In genomic region chr17:75626496-75627038, GRCh38 we compare ENCODE assay signal across 3 cellular contexts.
A peak's percentile ranks its signal among the peaks of the same experiment; 100 is the strongest.
TF ChIP-seq lines count a peak whose summit lies in the region.

No MANE protein-coding gene starts in this region.

TF ChIP-seq in SK-N-SH, 30 proteins besides CTCF, POLR2A, EP300 and RAD21 (continued from another document):
- no peak for TF ChIP-seq MEF2A (IDR thresholded peaks at IDR 0.05; ENCODE audit: borderline replicate concordance, low read depth)
- no peak for TF ChIP-seq FOXJ3 (CRISPR knock-in tag; IDR thresholded peaks at IDR 0.05)
- no peak for TF ChIP-seq JUND (IDR thresholded peaks at IDR 0.05)
- no peak for TF ChIP-seq NRF1 (IDR thresholded peaks at IDR 0.05; ENCODE audit: low read depth, low read length)
- TF ChIP-seq CHD2 (IDR thresholded peaks at IDR 0.05; ENCODE audit: low read length, partially characterized antibody) = no peak
- no peak for TF ChIP-seq EZH2phosphoT487 (IDR thresholded peaks at IDR 0.05; ENCODE audit: borderline replicate concordance, low read depth)
- TF ChIP-seq SIN3A (IDR thresholded peaks at IDR 0.05; ENCODE audit: borderline replicate concordance, low read depth, low read length) = no peak
- TF ChIP-seq TEAD4 (IDR thresholded peaks at IDR 0.05; ENCODE audit: borderline replicate concordance, insufficient read depth) = no peak
- TF ChIP-seq FOXM1 (IDR thresholded peaks at IDR 0.05; ENCODE audit: low read depth) = no peak
- TF ChIP-seq RCOR1 (IDR thresholded peaks at IDR 0.05; ENCODE audit: low read length) = no peak
- no peak for TF ChIP-seq POLR2AphosphoS5 (IDR thresholded peaks at IDR 0.05; ENCODE audit: low read depth, low read length)
- no peak for TF ChIP-seq RFX5 (IDR thresholded peaks at IDR 0.05; ENCODE audit: low read length)
- TF ChIP-seq NFIC (IDR thresholded peaks at IDR 0.05; ENCODE audit: borderline replicate concordance) = no peak

TF ChIP-seq in SK-N-SH treated with all-trans-retinoic acid at 6 μM for 48 hours, 23 proteins besides CTCF, POLR2A, EP300 and RAD21 (continued from another document):
- TF ChIP-seq ZNF565 (CRISPR knock-in tag; conservative IDR thresholded peaks at IDR 0.05; ENCODE audit: low read depth) (no peak), ARNTL (CRISPR knock-in tag; IDR thresholded peaks at IDR 0.05; ENCODE audit: borderline replicate concordance, low read depth) (no peak), CREB5 (CRISPR knock-in tag; IDR thresholded peaks at IDR 0.05; ENCODE audit: low read depth) (no peak), TSHZ2 (CRISPR knock-in tag; IDR thresholded peaks at IDR 0.05) (no peak), ZFP3 (CRISPR knock-in tag; IDR thresholded peaks at IDR 0.05) (no peak), TCF4 (CRISPR knock-in tag; IDR thresholded peaks at IDR 0.05; ENCODE audit: borderline replicate concordance) (no peak), OSR1 (CRISPR knock-in tag; IDR thresholded peaks at IDR 0.05) (no peak), ZFP30 (CRISPR knock-in tag; IDR thresholded peaks at IDR 0.05) (no peak), BACH2 (CRISPR knock-in tag; IDR thresholded peaks at IDR 0.05; ENCODE audit: borderline replicate concordance) (no peak)

TF ChIP-seq in HCT116, 20 proteins besides CTCF, POLR2A, EP300 and RAD21 (continued from another document):
- TF ChIP-seq ZFX (IDR thresholded peaks at IDR 0.05) (peak; percentile 5; the same call in 1 of the 2 replicates), EZH2 (IDR thresholded peaks at IDR 0.05) (no peak), FOSL1 (IDR thresholded peaks at IDR 0.05; ENCODE audit: low read depth) (no peak)
